In genomic region chr7:31228957-31229356, GRCh38 we compare ENCODE assay signal across 24 cellular contexts.
"Had no signal": no experiment of that assay in that cellular context is flagged by ENCODE, and none has a peak within 500 bp of the region (broad histone marks: within the 10 kb centered on the region; RNA-seq: fewer than 3 reads in every experiment).

No MANE protein-coding gene starts in this region.

- H2AFZ ChIP-seq: parathyroid adenoma had no signal

- H3K9ac ChIP-seq: parathyroid adenoma had no signal

- DNase-seq: naive B cell; naive thymus-derived CD8-positive, alpha-beta T cell; nephron progenitor cell; occipital lobe; ovary; psoas muscle; right cardiac atrium; right lobe of liver; sigmoid colon; small intestine; stimulated activated CD4-positive, alpha-beta T cell treated with anti-CD3 and anti-CD28 coated beads, Interleukin-15, amount 100 ng/mL, for 24 hours; stimulated activated CD4-positive, alpha-beta T cell treated with anti-CD3 and anti-CD28 coated beads, Interleukin-2, amount 100 ng/mL, for 24 hours; stimulated activated CD4-positive, alpha-beta T cell treated with anti-CD3 and anti-CD28 coated beads, Interleukin-2, amount 100 ng/mL, for 48 hours; stimulated activated CD4-positive, alpha-beta T cell treated with anti-CD3 and anti-CD28 coated beads, Interleukin-4, amount 100 ng/mL, for 24 hours; stimulated activated naive CD4-positive, alpha-beta T cell; substantia nigra; testis; tibial artery; transverse colon; upper lobe of right lung; uterus had no signal

- FAIRE-seq: small intestine had no signal

- H3K36me3 ChIP-seq: ovary, right lobe of liver, sigmoid colon, suprapubic skin, tibial artery, transverse colon, upper lobe of right lung, uterus had no signal

- ATAC-seq: naive thymus-derived CD8-positive, alpha-beta T cell; psoas muscle; right cardiac atrium; stimulated activated memory B cell treated with anti-CD40 and anti-IgM and Interleukin-4, amounts not matched to agents 10 μg/mL and 1 μg/mL and 100 μg/mL, for 72 hours had no signal

- H3K4me1 ChIP-seq: parathyroid adenoma, psoas muscle, right lobe of liver, sigmoid colon, suprapubic skin, testis, tibial artery, transverse colon, upper lobe of right lung, uterus had no signal

- H3K27ac ChIP-seq: ovary, parathyroid adenoma, psoas muscle, right lobe of liver, sigmoid colon, suprapubic skin, testis, tibial artery, transverse colon, upper lobe of right lung, uterus had no signal

- H3K27me3 ChIP-seq: ovary, right lobe of liver, sigmoid colon, suprapubic skin, testis, tibial artery, transverse colon, upper lobe of right lung, uterus had no signal

- H3K9me3 ChIP-seq: ovary, psoas muscle, right lobe of liver, testis, uterus had no signal

- H3K4me3 ChIP-seq: ovary, psoas muscle, right lobe of liver, sigmoid colon, suprapubic skin, testis, tibial artery, transverse colon, upper lobe of right lung, uterus had no signal
